ENCODE assay signal across 8 cellular contexts in the genomic region with DNA sequence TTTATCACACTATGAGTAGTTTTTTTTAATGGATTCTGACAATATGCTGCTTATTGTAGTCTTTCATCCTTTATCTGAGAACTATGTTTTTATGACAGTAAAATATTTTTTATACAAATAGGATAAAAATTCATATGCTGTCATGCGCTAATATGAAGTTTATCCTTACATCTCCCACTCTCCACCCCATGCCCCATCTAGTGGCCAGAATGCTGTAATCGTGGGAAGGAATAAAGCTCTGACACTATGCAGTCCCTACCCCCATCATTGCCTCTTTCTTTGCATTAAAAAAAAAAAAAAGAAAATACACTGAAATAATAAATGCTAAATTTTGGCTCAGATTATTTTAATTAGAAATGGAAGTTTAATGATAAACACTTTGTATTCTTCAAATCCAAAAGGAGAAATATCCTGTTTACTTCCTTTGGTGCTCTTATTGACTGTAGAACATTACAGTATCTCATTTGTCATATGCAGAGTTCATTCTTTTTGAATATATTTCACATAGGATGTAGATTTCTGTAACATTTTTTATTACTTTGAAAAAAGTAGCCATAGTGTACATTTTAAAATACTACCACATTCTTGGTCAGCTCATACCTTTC.
DNase-seq lines count a peak whose midpoint lies in the region; ATAC-seq and TF ChIP-seq lines count a peak whose summit lies in the region.

No MANE protein-coding gene starts in this region.

- TF ChIP-seq CTCF in RWPE2 (IDR thresholded peaks at IDR 0.05; ENCODE audit: poor library complexity, severe bottlenecking), result peak; percentile 42
- TF ChIP-seq CTCF in smooth muscle cell (IDR thresholded peaks at IDR 0.05; ENCODE audit: borderline replicate concordance, insufficient read depth, poor library complexity, severe bottlenecking), result peak; percentile 70

- H3K4me3 ChIP-seq in RWPE2 (ENCODE audit: severe bottlenecking), result no peak overlapping the region
- H3K4me3 ChIP-seq in smooth muscle cell, result no peak overlapping the region

- no peaks in the 10 kb centered on the region for H3F3A ChIP-seq in smooth muscle cell (ENCODE audit: low read depth)

- no peak overlapping the region for H2AFZ ChIP-seq in smooth muscle cell (ENCODE audit: low read depth)

- H3K4me1 ChIP-seq in RWPE2 (ENCODE audit: insufficient read depth, poor library complexity, severe bottlenecking) (no peaks in the 10 kb centered on the region), smooth muscle cell (ENCODE audit: low read depth) (no peaks in the 10 kb centered on the region)

- 33% methylated on average over 2 of the region's 2 CpGs for WGBS in smooth muscle cell (ENCODE audit: low lambda C conversion rate)

- no peaks in the 10 kb centered on the region for H4K20me1 ChIP-seq in smooth muscle cell (ENCODE audit: low read depth)

- DNase-seq in NCI-H146 (lab: John Stamatoyannopoulos, UW), result peak; percentile 3
- DNase-seq in NCI-H146 treated with DMSO at 0.1 percent for 48 hours (lab: John Stamatoyannopoulos, UW; ENCODE audit: unreplicated experiment), result no peak
- DNase-seq in RWPE2 (ENCODE audit: low spot score), result no peak
- DNase-seq in head of caudate nucleus, result peak in 26 of 42 donors; percentile 7 to 77 (median 42)
- no peak for DNase-seq in smooth muscle cell (lab: John Stamatoyannopoulos, UW; ENCODE audit: unreplicated experiment)
- DNase-seq in NCI-H510A treated with DMSO at 0.1 percent for 48 hours (lab: John Stamatoyannopoulos, UW), result no peak

- H3K27me3 ChIP-seq in RWPE2 (ENCODE audit: insufficient read depth, poor library complexity, severe bottlenecking) (no peaks in the 10 kb centered on the region), smooth muscle cell (ENCODE audit: low read depth) (no peaks in the 10 kb centered on the region)

- H3K4me2 ChIP-seq in smooth muscle cell, result peak overlapping the region; percentile 70

- ATAC-seq in RWPE2 (ENCODE audit: low read depth) (no peak), GM19023 (IDR thresholded peaks at IDR 0.05; ENCODE audit: unreplicated experiment) (no peak), GM18868 (IDR thresholded peaks at IDR 0.05; ENCODE audit: unreplicated experiment) (no peak)

- H3K79me2 ChIP-seq in smooth muscle cell (ENCODE audit: low read depth), result peaks cover 3% of the 10 kb centered on the region

- H3K36me3 ChIP-seq in RWPE2 (ENCODE audit: low read depth), result no peaks in the 10 kb centered on the region
- H3K36me3 ChIP-seq in smooth muscle cell (ENCODE audit: low read depth), result no peaks in the 10 kb centered on the region

- no peak overlapping the region for H3K9ac ChIP-seq in smooth muscle cell (ENCODE audit: low read depth)

- intact Hi-C loops in head of caudate nucleus (cut with DNase I), result no loop called here

- H3K9me3 ChIP-seq in RWPE2 (ENCODE audit: severe bottlenecking) (no peaks in the 10 kb centered on the region), smooth muscle cell (replicated peaks; ENCODE audit: low read depth) (no peaks in the 10 kb centered on the region)

- H3K27ac ChIP-seq in RWPE2 (ENCODE audit: poor library complexity, severe bottlenecking) (no peak overlapping the region), smooth muscle cell (ENCODE audit: low read depth) (no peak overlapping the region)

Comparison
In these comparisons a context has a peak if more than half of its experiments do, and no peak if none do; other contexts are left out.
1. DNase-seq: peak in NCI-H146 (single experiment) and head of caudate nucleus (26 of 42); none in NCI-H146 treated with DMSO at 0.1 percent for 48 hours (single experiment), RWPE2 (single experiment), smooth muscle cell (single experiment) and NCI-H510A treated with DMSO at 0.1 percent for 48 hours (single experiment).